In genomic region chr2:155994315-155994714, GRCh38 we compare ENCODE assay signal across 23 cellular contexts.
DNase-seq lines count a peak whose midpoint lies in the region; ATAC-seq and TF ChIP-seq lines count a peak whose summit lies in the region.
"Had no signal": no experiment of that assay in that cellular context is flagged by ENCODE, and none has a peak within 500 bp of the region (broad histone marks: within the 10 kb centered on the region; RNA-seq: fewer than 3 reads in every experiment).

No MANE protein-coding gene starts in this region.

- no peaks in the 10 kb centered on the region for H3K36me3 Mint-ChIP-seq in activated CD4-positive, alpha-beta memory T cell treated with anti-CD3 and anti-CD28 coated beads, Interleukin-2, amount 10 ng/mL, durations not matched to agents 7 days and 5 days (ENCODE audit: low read depth)
- H3K36me3 Mint-ChIP-seq: CD14-positive monocyte; CD4-positive, alpha-beta memory T cell; CD4-positive, CD25-positive, alpha-beta regulatory T cell had no signal

- H3K4me1 ChIP-seq in right lobe of liver (no peaks in the 10 kb centered on the region), adrenal gland (replicated peaks in 1 of 2) (no peaks in the 10 kb centered on the region)
- H3K4me1 ChIP-seq: BE2C, BLaER1 had no signal

- no peak overlapping the region for H3K4me3 Mint-ChIP-seq in activated CD4-positive, alpha-beta memory T cell treated with anti-CD3 and anti-CD28 coated beads, Interleukin-2, amount 10 ng/mL, durations not matched to agents 7 days and 5 days
- H3K4me3 Mint-ChIP-seq: CD14-positive monocyte; CD4-positive, alpha-beta memory T cell; CD4-positive, CD25-positive, alpha-beta regulatory T cell; CD8-positive, alpha-beta memory T cell had no signal

- intact Hi-C loops in right lobe of liver (cut with DNase I) (no loop called here), adrenal gland (cut with DNase I) (no loop called here)

- no peak overlapping the region for H3K27ac ChIP-seq in right lobe of liver
- H3K27ac ChIP-seq in adrenal gland = no peak overlapping the region
- H3K27ac ChIP-seq: BLaER1 had no signal

- no peaks in the 10 kb centered on the region for H3K4me1 Mint-ChIP-seq in activated CD4-positive, alpha-beta memory T cell treated with anti-CD3 and anti-CD28 coated beads, Interleukin-2, amount 10 ng/mL, durations not matched to agents 7 days and 5 days
- H3K4me1 Mint-ChIP-seq: CD14-positive monocyte; CD4-positive, alpha-beta memory T cell; CD4-positive, CD25-positive, alpha-beta regulatory T cell; CD8-positive, alpha-beta memory T cell had no signal

- H3K4me3 ChIP-seq in right lobe of liver (no peak overlapping the region), adrenal gland (no peak overlapping the region)
- H3K4me3 ChIP-seq: BLaER1, GM12878 had no signal

- CTCF ChIA-PET in activated CD4-positive, alpha-beta memory T cell treated with anti-CD3 and anti-CD28 coated beads, Interleukin-2, amount 10 ng/mL, durations not matched to agents 7 days and 5 days (lab: Charles Lee) = no interaction called here

- H3K36me3 ChIP-seq in right lobe of liver (no peaks in the 10 kb centered on the region), adrenal gland (replicated peaks in 1 of 2) (no peaks in the 10 kb centered on the region)
- H3K36me3 ChIP-seq: BE2C, BLaER1 had no signal

- H3K27me3 ChIP-seq in right lobe of liver = no peaks in the 10 kb centered on the region
- no peaks in the 10 kb centered on the region for H3K27me3 ChIP-seq in adrenal gland
- H3K27me3 ChIP-seq: BE2C, BLaER1 had no signal

- ATAC-seq in left lobe of liver (peak; percentile 37), right lobe of liver (peak; percentile 52 to 74 (median 65))
- ATAC-seq: GM12878 had no signal

- DNase-seq in left lobe of liver (ENCODE audit: low spot score) (no peak), right lobe of liver (no peak), islet precursor cell (no peak), adrenal gland (no peak)
- DNase-seq in activated CD4-positive, alpha-beta memory T cell treated with anti-CD3 and anti-CD28 coated beads, Interleukin-2, amount 10 ng/mL, durations not matched to agents 7 days and 5 days = no peak
- DNase-seq: 8988T; ACHN; BE2C; C1 segment of cervical spinal cord; CD4-positive, alpha-beta memory T cell; CD4-positive, CD25-positive, alpha-beta regulatory T cell; CD8-positive, alpha-beta memory T cell; COR-L47; DMS 273 treated with DMSO at 0.1 percent for 48 hours; DMS153; DMS53; DMS79; DND-41; EL; GDM1 had no signal

- no peak overlapping the region for H3K27ac Mint-ChIP-seq in activated CD4-positive, alpha-beta memory T cell treated with anti-CD3 and anti-CD28 coated beads, Interleukin-2, amount 10 ng/mL, durations not matched to agents 7 days and 5 days
- H3K27ac Mint-ChIP-seq: CD14-positive monocyte; CD4-positive, alpha-beta memory T cell; CD4-positive, CD25-positive, alpha-beta regulatory T cell; CD8-positive, alpha-beta memory T cell had no signal

- POLR2A ChIA-PET in activated CD4-positive, alpha-beta memory T cell treated with anti-CD3 and anti-CD28 coated beads, Interleukin-2, amount 10 ng/mL, durations not matched to agents 7 days and 5 days (lab: Charles Lee) = no interaction called here

- TF ChIP-seq POLR2A in right lobe of liver (IDR thresholded peaks at IDR 0.05) (no peak), adrenal gland (IDR thresholded peaks at IDR 0.05) (no peak)

- H3K9me3 ChIP-seq in right lobe of liver = no peaks in the 10 kb centered on the region
- no peaks in the 10 kb centered on the region for H3K9me3 ChIP-seq in adrenal gland (replicated peaks in 1 of 3)
- H3K9me3 ChIP-seq: BE2C, BLaER1 had no signal

- TF ChIP-seq CTCF in right lobe of liver (IDR thresholded peaks at IDR 0.05) (no peak), adrenal gland (IDR thresholded peaks at IDR 0.05) (no peak)

- no peaks in the 10 kb centered on the region for H3K27me3 Mint-ChIP-seq in activated CD4-positive, alpha-beta memory T cell treated with anti-CD3 and anti-CD28 coated beads, Interleukin-2, amount 10 ng/mL, durations not matched to agents 7 days and 5 days

- 60% methylated on average over 1 of the region's 1 CpG for WGBS in right lobe of liver (ENCODE audit: insufficient coverage, low coverage, low lambda C conversion rate, missing lambda C conversion rate)
- WGBS in adrenal gland, 4 donors = 57 to 86% (median 74%) methylated on average over 1 of the region's 1 CpG

- H3K9me3 Mint-ChIP-seq in activated CD4-positive, alpha-beta memory T cell treated with anti-CD3 and anti-CD28 coated beads, Interleukin-2, amount 10 ng/mL, durations not matched to agents 7 days and 5 days = no peaks in the 10 kb centered on the region
